8 cellular contexts compared by ENCODE assay signal in the genomic region with DNA sequence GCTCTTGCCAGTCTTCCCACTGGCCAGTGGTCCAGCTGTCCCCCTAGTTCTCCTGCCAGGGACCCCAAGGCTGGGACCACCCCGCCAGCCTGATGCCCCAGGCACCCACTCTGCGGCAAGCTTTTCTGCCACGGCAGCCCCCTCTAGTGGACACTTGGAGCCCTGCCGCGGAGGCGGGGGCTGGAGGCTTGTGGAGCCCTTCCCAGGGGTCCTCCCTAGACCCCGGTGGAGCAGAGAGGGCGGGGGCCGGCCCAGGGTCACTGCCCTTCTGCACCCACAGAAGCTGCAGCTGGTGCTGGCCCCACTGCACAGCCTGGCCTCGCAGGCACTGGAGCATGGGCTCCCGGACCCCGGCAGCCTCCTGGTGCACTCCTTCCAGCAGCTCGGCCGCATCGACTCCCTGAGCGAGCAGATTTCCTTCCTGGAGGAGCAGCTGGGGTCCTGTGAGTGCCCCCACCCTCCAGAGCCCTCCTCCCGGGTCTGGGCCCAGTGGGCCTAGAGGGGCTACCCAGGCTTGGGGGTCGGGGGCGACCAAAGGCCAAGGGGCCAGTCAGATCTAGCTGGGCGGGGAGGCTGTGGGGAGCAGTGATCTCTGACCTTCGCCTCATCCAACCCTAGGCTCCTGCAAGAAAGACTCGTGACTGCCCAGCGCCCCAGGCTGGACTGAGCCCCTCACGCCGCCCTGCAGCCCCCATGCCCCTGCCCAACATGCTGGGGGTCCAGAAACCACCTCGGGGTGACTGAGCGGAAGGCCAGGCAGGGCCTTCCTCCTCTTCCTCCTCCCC. TPM values are rescaled to one million over a fixed set of nuclear protein-coding genes. Genes with fewer than 3 reads are reported as not detected.
DNase-seq lines count a peak whose midpoint lies in the region; ATAC-seq and TF ChIP-seq lines count a peak whose summit lies in the region.
"Had no signal": no experiment of that assay in that cellular context is flagged by ENCODE, and none has a peak within 500 bp of the region (broad histone marks: within the 10 kb centered on the region; RNA-seq: fewer than 3 reads in every experiment).

No MANE protein-coding gene starts in this region.

- POLR2A ChIA-PET in PC-3 (lab: Charles Lee; ENCODE audit: unreplicated experiment) = no interaction called here

- H3K9ac ChIP-seq in PC-3 (ENCODE audit: low read length) = no peak overlapping the region

- H3K27me3 ChIP-seq in PC-3 (ENCODE audit: low read length) (no peaks in the 10 kb centered on the region), ascending aorta (peaks cover 8% of the 10 kb centered on the region), right lobe of liver (no peaks in the 10 kb centered on the region)

- H3K4me1 ChIP-seq in PC-3 (ENCODE audit: insufficient read depth, low read length) = no peaks in the 10 kb centered on the region
- no peaks in the 10 kb centered on the region for H3K4me1 ChIP-seq in ascending aorta
- peaks cover 0 to 38% (median 19%) of the 10 kb centered on the region in 4 donors for H3K4me1 ChIP-seq in right lobe of liver
- H3K4me1 ChIP-seq: SJSA1 had no signal

- no peak for TF ChIP-seq POLR2A in right lobe of liver (IDR thresholded peaks at IDR 0.05)

- H3K36me3 ChIP-seq in PC-3 (ENCODE audit: low read depth, low read length) (no peaks in the 10 kb centered on the region), ascending aorta (peaks cover 17% of the 10 kb centered on the region in 2 donors), right lobe of liver (peaks cover 0 to 19% (median 11%) of the 10 kb centered on the region in 4 donors)
- H3K36me3 ChIP-seq: SJSA1 had no signal

- H2AFZ ChIP-seq in PC-3 (ENCODE audit: low read length) = no peak overlapping the region

- H3K9me3 ChIP-seq in PC-3 (ENCODE audit: low read length) (no peaks in the 10 kb centered on the region), ascending aorta (no peaks in the 10 kb centered on the region), right lobe of liver (no peaks in the 10 kb centered on the region)
- H3K9me3 ChIP-seq: SJSA1 had no signal

- no TSS peak for BruUV-seq in PC-3 (replicated peaks; lab: Mats Ljungman, UMichigan)

- H3K9me2 ChIP-seq in PC-3 (replicated peaks; ENCODE audit: low read length) = no peaks in the 10 kb centered on the region

- no peaks in the 10 kb centered on the region for H4K20me1 ChIP-seq in PC-3 (ENCODE audit: low read length)

- no peaks in the 10 kb centered on the region for H3F3A ChIP-seq in PC-3 (ENCODE audit: low read length, unreplicated experiment)

- H3K27ac Mint-ChIP-seq in type B pancreatic cell = no peak overlapping the region
- no peak overlapping the region for H3K27ac Mint-ChIP-seq in stimulated activated memory B cell treated with anti-CD40 and anti-IgM and Interleukin-4, amounts not matched to agents 10 μg/mL and 1 μg/mL and 100 μg/mL, for 72 hours

- no peaks in the 10 kb centered on the region for H3K36me3 Mint-ChIP-seq in type B pancreatic cell
- H3K36me3 Mint-ChIP-seq in stimulated activated memory B cell treated with anti-CD40 and anti-IgM and Interleukin-4, amounts not matched to agents 10 μg/mL and 1 μg/mL and 100 μg/mL, for 72 hours = peaks cover 2% of the 10 kb centered on the region

- no CpG with 5 or more reads among the region's 27 CpGs for WGBS in right lobe of liver (ENCODE audit: insufficient coverage, low coverage, low lambda C conversion rate, missing lambda C conversion rate)

- CTCF ChIA-PET in PC-3 (lab: Charles Lee) = interaction anchor here (0.6 to 1.5 kb wide), 2 partner anchors 22 to 26 kb away, joined by 3 to 6 read pairs; no protein-coding TSS in a partner anchor

- no peaks in the 10 kb centered on the region for H3K4me1 Mint-ChIP-seq in type B pancreatic cell (ENCODE audit: unreplicated experiment)
- peaks cover 14% of the 10 kb centered on the region for H3K4me1 Mint-ChIP-seq in stimulated activated memory B cell treated with anti-CD40 and anti-IgM and Interleukin-4, amounts not matched to agents 10 μg/mL and 1 μg/mL and 100 μg/mL, for 72 hours

- no peaks in the 10 kb centered on the region for H3K27me3 Mint-ChIP-seq in type B pancreatic cell
- peaks cover 43% of the 10 kb centered on the region for H3K27me3 Mint-ChIP-seq in stimulated activated memory B cell treated with anti-CD40 and anti-IgM and Interleukin-4, amounts not matched to agents 10 μg/mL and 1 μg/mL and 100 μg/mL, for 72 hours

- DNase-seq in PC-3 (peak; percentile 18), ascending aorta (ENCODE audit: low spot score in 2 of 2) (no peak), right lobe of liver (no peak), type B pancreatic cell (ENCODE audit: extremely low spot score, unreplicated experiment) (no peak), DMS79 (lab: John Stamatoyannopoulos, UW) (no peak)

- H3K4me3 ChIP-seq in PC-3 (ENCODE audit: low read length) (no peak overlapping the region), ascending aorta (no peak overlapping the region), right lobe of liver (no peak overlapping the region)
- H3K4me3 ChIP-seq: SJSA1 had no signal

- no peaks in the 10 kb centered on the region for H3K79me2 ChIP-seq in PC-3 (ENCODE audit: low read length)

- H3K9me3 Mint-ChIP-seq in type B pancreatic cell = no peaks in the 10 kb centered on the region
- no peaks in the 10 kb centered on the region for H3K9me3 Mint-ChIP-seq in stimulated activated memory B cell treated with anti-CD40 and anti-IgM and Interleukin-4, amounts not matched to agents 10 μg/mL and 1 μg/mL and 100 μg/mL, for 72 hours

- H3K27ac ChIP-seq in PC-3 (ENCODE audit: low read length) (no peak overlapping the region), ascending aorta (no peak overlapping the region), right lobe of liver (peak overlapping the region in 2 of 3 donors; percentile 21 to 51)
- H3K27ac ChIP-seq: SJSA1 had no signal

- intact Hi-C loops in PC-3 (cut with micrococcal nuclease) (loop anchor here (2.0 kb wide), 1 partner anchor 23 kb away; no protein-coding TSS in a partner anchor), ascending aorta (cut with DNase I) (no loop called here), right lobe of liver (cut with DNase I) (no loop called here)

- H3K4me2 ChIP-seq in PC-3 (ENCODE audit: low read length) = no peak overlapping the region

- TF ChIP-seq CTCF in GM12874 (IDR thresholded peaks at IDR 0.05; ENCODE audit: insufficient read depth, low read depth, low read length) = peak; percentile 91
- TF ChIP-seq CTCF in PC-3 (conservative IDR thresholded peaks at IDR 0.05; ENCODE audit: low read depth, low read length) = peak; percentile 77
- TF ChIP-seq CTCF in ascending aorta (IDR thresholded peaks at IDR 0.05) = peak; percentile 47 to 86 (median 75)
- peak; percentile 68 to 76 (median 72) for TF ChIP-seq CTCF in right lobe of liver (IDR thresholded peaks at IDR 0.05)
- peak; percentile 90 for TF ChIP-seq CTCF in type B pancreatic cell (conservative IDR thresholded peaks at IDR 0.05)

- ATAC-seq in PC-3 (peak; percentile 35), right lobe of liver (peak; percentile 0 to 6 (median 2))
- ATAC-seq in stimulated activated memory B cell treated with anti-CD40 and anti-IgM and Interleukin-4, amounts not matched to agents 10 μg/mL and 1 μg/mL and 100 μg/mL, for 72 hours = no peak

- no peak overlapping the region for H3K4me3 Mint-ChIP-seq in type B pancreatic cell
- no peak overlapping the region for H3K4me3 Mint-ChIP-seq in stimulated activated memory B cell treated with anti-CD40 and anti-IgM and Interleukin-4, amounts not matched to agents 10 μg/mL and 1 μg/mL and 100 μg/mL, for 72 hours

RNA-seq across cellular contexts. Expression of a gene that starts 9.1 kb away (rescaled TPM):
- total RNA-seq in PC-3 (2014; rRNA removed) (23.1 and 29.5 TPM in 2 replicates), ascending aorta (443 TPM), right lobe of liver (10 to 100 TPM; 26.7 to 54.2 (median 45.8) TPM), type B pancreatic cell (ENCODE audit: low replicate concordance) (20.7 and 25.5 TPM in 2 replicates)

RNA-seq across cellular contexts. Expression of a gene that starts 15.4 kb away (rescaled TPM):
- 103 and 106 TPM in 2 replicates for total RNA-seq in PC-3 (2014; rRNA removed)
- total RNA-seq in ascending aorta = 129 TPM
- total RNA-seq in right lobe of liver = 100 to 1,000 TPM; 117 to 379 (median 184) TPM
- 47.8 and 75.3 TPM in 2 replicates for total RNA-seq in type B pancreatic cell (ENCODE audit: low replicate concordance)

RNA-seq across cellular contexts. Expression of a gene that starts 40.5 kb away (rescaled TPM):
- total RNA-seq in PC-3 (2014; rRNA removed) (19.5 and 26.3 TPM in 2 replicates), ascending aorta (86.2 TPM), right lobe of liver (1 to 10 TPM; 1.4 to 7.7 (median 5.1) TPM), type B pancreatic cell (ENCODE audit: low replicate concordance) (40.8 and 48.7 TPM in 2 replicates)
- total RNA-seq: SJSA1 had no signal

Comparison
In these comparisons a context has a peak if more than half of its experiments do, and no peak if none do; other contexts are left out.
1. H3K27ac ChIP-seq: peak in right lobe of liver (2 of 3); none in PC-3 (single experiment) and ascending aorta (0 of 2).
2. Peak in every context shown above with its lines, with median percentiles within 50 percentile points of each other: CTCF ChIP-seq.